8 cellular contexts compared by ENCODE assay signal in the genomic region with DNA sequence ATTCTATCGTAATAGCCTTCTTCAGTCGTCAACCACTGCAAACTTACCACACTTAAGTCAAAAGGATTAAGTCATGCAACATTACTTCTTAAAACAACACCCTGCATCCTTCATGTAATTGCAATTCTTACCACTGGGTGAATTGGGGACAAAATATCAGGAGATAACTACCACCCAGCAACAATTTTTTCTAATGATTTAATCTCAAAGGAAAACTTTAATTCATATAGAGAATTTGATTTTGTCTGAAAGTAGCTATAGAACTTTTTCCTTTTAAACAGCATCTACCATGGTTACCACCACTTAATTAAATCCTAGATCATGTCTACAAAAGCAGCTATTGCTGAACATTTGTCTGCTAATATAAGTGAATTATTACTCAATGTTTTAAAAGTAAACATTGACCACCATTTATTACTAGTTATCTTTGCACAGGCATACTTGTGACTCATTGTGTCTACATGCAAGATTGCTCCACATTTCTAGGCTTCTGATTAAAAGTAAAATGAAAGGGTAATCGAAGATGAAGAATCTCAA.
DNase-seq lines count a peak whose midpoint lies in the region; ATAC-seq and TF ChIP-seq lines count a peak whose summit lies in the region.

No MANE protein-coding gene starts in this region.

- DNase-seq in GM10266 (ENCODE audit: extremely low spot score), result no peak
- DNase-seq in NCI-H69 (lab: John Stamatoyannopoulos, UW), result peak; percentile 72
- DNase-seq in erythroblast (lab: John Stamatoyannopoulos, UW), result peak; percentile 18 to 34
- DNase-seq in retinal pigment epithelial cell (ENCODE audit: low read depth), result no peak
- no peak for DNase-seq in DMS79 treated with DMSO at 0.1 percent for 48 hours (lab: John Stamatoyannopoulos, UW)
- DNase-seq in activated gamma-delta T cell (lab: John Stamatoyannopoulos, UW), result no peak
- no peak for DNase-seq in stimulated activated CD4-positive, alpha-beta T cell treated with anti-CD3 and anti-CD28 coated beads, Interleukin-1b, Interleukin-23, amount 100 ng/mL, for 48 hours

- no peak overlapping the region for H3K4me3 ChIP-seq in retinal pigment epithelial cell (ENCODE audit: low read length)

- no peak for TF ChIP-seq POLR2A in erythroblast (IDR thresholded peaks at IDR 0.05; ENCODE audit: low read length)

- peak; percentile 6 for TF ChIP-seq CTCF in GM10266 (IDR thresholded peaks at IDR 0.05; ENCODE audit: control insufficient read depth, insufficient read depth, low read depth, missing control alignments)
- peak; percentile 58 for TF ChIP-seq CTCF in retinal pigment epithelial cell (conservative IDR thresholded peaks at IDR 0.05; ENCODE audit: low read depth, low read length)

- no peak for ATAC-seq in GM18519 (IDR thresholded peaks at IDR 0.05; ENCODE audit: low FRiP score, unreplicated experiment)

Comparison
In these comparisons a context has a peak if more than half of its experiments do, and no peak if none do; other contexts are left out.
1. DNase-seq: peak in NCI-H69 (single experiment) and erythroblast (2 of 2); none in GM10266 (single experiment), retinal pigment epithelial cell (single experiment), DMS79 treated with DMSO at 0.1 percent for 48 hours (single experiment), activated gamma-delta T cell (single experiment) and stimulated activated CD4-positive, alpha-beta T cell treated with anti-CD3 and anti-CD28 coated beads, Interleukin-1b, Interleukin-23, amount 100 ng/mL, for 48 hours (single experiment).